Comparison of ENCODE assay signal across 27 cellular contexts in the genomic region with DNA sequence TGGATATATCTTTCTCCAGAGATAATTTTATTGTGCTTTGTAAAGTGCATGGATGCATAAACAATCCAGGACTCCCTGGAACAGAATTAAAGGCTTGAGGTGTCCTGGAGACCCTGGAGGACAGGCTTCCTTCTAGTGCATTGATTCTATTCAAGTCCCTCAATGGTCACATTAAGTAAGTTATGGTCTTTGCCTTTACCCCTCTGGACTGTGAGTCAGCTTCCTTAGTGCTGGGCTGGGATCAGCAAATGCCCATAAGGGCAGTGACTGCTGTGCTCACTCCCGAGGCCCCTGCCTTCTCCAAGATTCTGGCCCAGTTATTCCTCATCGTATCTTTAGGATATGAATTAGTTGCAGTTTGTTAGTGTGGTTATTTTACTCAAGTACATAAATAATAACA.
DNase-seq lines count a peak whose midpoint lies in the region; ATAC-seq, FAIRE-seq and TF ChIP-seq lines count a peak whose summit lies in the region.
"Had no signal": no experiment of that assay in that cellular context is flagged by ENCODE, and none has a peak within 500 bp of the region (broad histone marks: within the 10 kb centered on the region; RNA-seq: fewer than 3 reads in every experiment).

No MANE protein-coding gene starts in this region.

- no peak overlapping the region for H2AK5ac ChIP-seq in mesenchymal stem cell (ENCODE audit: low read length, severe bottlenecking)

- H3K9me3 ChIP-seq in astrocyte (ENCODE audit: insufficient read depth, low read depth, low read length): no peaks in the 10 kb centered on the region
- no peaks in the 10 kb centered on the region for H3K9me3 ChIP-seq in mesenchymal stem cell (ENCODE audit: control insufficient read depth, low read length)
- H3K9me3 ChIP-seq in CD4-positive, alpha-beta memory T cell (ENCODE audit: control insufficient read depth in 1 of 2, low read length in 2 of 2): no peaks in the 10 kb centered on the region
- no peaks in the 10 kb centered on the region for H3K9me3 ChIP-seq in CD8-positive, alpha-beta T cell (ENCODE audit: low read length)
- H3K9me3 ChIP-seq: left lung, testis had no signal

- H3K4ac ChIP-seq in mesenchymal stem cell (ENCODE audit: low read depth in 1 of 2, low read length in 2 of 2): no peak overlapping the region

- H3K4me3 ChIP-seq in astrocyte (ENCODE audit: insufficient read depth, low read depth, low read length): no peak overlapping the region
- no peak overlapping the region for H3K4me3 ChIP-seq in mesenchymal stem cell (ENCODE audit: insufficient read depth in 1 of 2, low read depth in 1 of 2, low read length in 2 of 2)
- no peak overlapping the region for H3K4me3 ChIP-seq in CD4-positive, alpha-beta memory T cell (ENCODE audit: low read length in 2 of 2)
- no peak overlapping the region for H3K4me3 ChIP-seq in CD8-positive, alpha-beta T cell (ENCODE audit: low read depth, low read length)
- H3K4me3 ChIP-seq: left lung, testis had no signal

- intact Hi-C loops in CD4-positive, alpha-beta memory T cell (cut with micrococcal nuclease): no loop called here
- intact Hi-C loops in CD8-positive, alpha-beta T cell (cut with DNase I, micrococcal nuclease): loop anchor here in 1 of 2 experiments (10.0 kb wide), 1 partner anchor 568 kb away; no protein-coding TSS in a partner anchor

- CTCF ChIA-PET in CD4-positive, alpha-beta memory T cell (lab: Charles Lee; ENCODE audit: partially characterized antibody): interaction anchor here (1.1 to 4.8 kb wide), 2 partner anchors 23 to 79 kb away, joined by 4 to 20 read pairs; no protein-coding TSS in a partner anchor
- CTCF ChIA-PET in CD8-positive, alpha-beta T cell (lab: Charles Lee): interaction anchor here (3.7 kb wide), 1 partner anchor 23 kb away, joined by 12 read pairs; no protein-coding TSS in a partner anchor

- H2BK15ac ChIP-seq in mesenchymal stem cell (ENCODE audit: low read depth, poor library complexity, severe bottlenecking): no peak overlapping the region

- H3K4me3 Mint-ChIP-seq in astrocyte (ENCODE audit: unreplicated experiment): no peak overlapping the region
- no peak overlapping the region for H3K4me3 Mint-ChIP-seq in CD4-positive, alpha-beta memory T cell
- no peak overlapping the region for H3K4me3 Mint-ChIP-seq in CD8-positive, alpha-beta T cell
- H3K4me3 Mint-ChIP-seq: activated CD4-positive, alpha-beta T cell treated with anti-CD3 and anti-CD28 coated beads, Interleukin-2, amount 10 ng/mL, durations not matched to agents 7 days and 5 days; H9 had no signal

- no peak overlapping the region for H3K27ac Mint-ChIP-seq in astrocyte (ENCODE audit: unreplicated experiment)
- H3K27ac Mint-ChIP-seq in CD4-positive, alpha-beta memory T cell: no peak overlapping the region
- H3K27ac Mint-ChIP-seq in CD8-positive, alpha-beta T cell: no peak overlapping the region
- H3K27ac Mint-ChIP-seq: activated CD4-positive, alpha-beta T cell treated with anti-CD3 and anti-CD28 coated beads, Interleukin-2, amount 10 ng/mL, durations not matched to agents 7 days and 5 days; effector memory CD8-positive, alpha-beta T cell; H9; immature natural killer cell had no signal

- no peaks in the 10 kb centered on the region for H3K79me2 ChIP-seq in astrocyte (ENCODE audit: insufficient read depth, low read length)

- no peaks in the 10 kb centered on the region for H3K27me3 Mint-ChIP-seq in astrocyte (ENCODE audit: low read depth, unreplicated experiment)
- no peaks in the 10 kb centered on the region for H3K27me3 Mint-ChIP-seq in CD4-positive, alpha-beta memory T cell
- H3K27me3 Mint-ChIP-seq in CD8-positive, alpha-beta T cell (ENCODE audit: low read depth): no peaks in the 10 kb centered on the region
- H3K27me3 Mint-ChIP-seq: activated CD4-positive, alpha-beta T cell treated with anti-CD3 and anti-CD28 coated beads, Interleukin-2, amount 10 ng/mL, durations not matched to agents 7 days and 5 days; effector memory CD8-positive, alpha-beta T cell had no signal

- H2BK12ac ChIP-seq in mesenchymal stem cell (ENCODE audit: low read length in 2 of 2): no peak overlapping the region

- DNase-seq in ELR (ENCODE audit: low read depth): peak; percentile 63
- peak; percentile 31 for DNase-seq in HT1080 (ENCODE audit: low read depth)
- peak; percentile 8 for DNase-seq in astrocyte (ENCODE audit: low read depth)
- DNase-seq in mesenchymal stem cell: peak; percentile 49
- no peak for DNase-seq in T1000 (lab: John Stamatoyannopoulos, UW)
- DNase-seq in CD4-positive, alpha-beta memory T cell: no peak
- no peak for DNase-seq in mucosa of gallbladder (ENCODE audit: low spot score)
- DNase-seq in CD8-positive, alpha-beta T cell: no peak
- DNase-seq: activated CD4-positive, alpha-beta T cell treated with anti-CD3 and anti-CD28 coated beads, Interleukin-2, amount 10 ng/mL, durations not matched to agents 7 days and 5 days; activated naive CD4-positive, alpha-beta T cell treated with Interleukin-2 at 50 U/mL for 16 hours; activated T-cell treated with anti-CD3 and anti-CD28 coated beads, Interleukin-2, amount 50 U/mL, for 48 hours; amygdala; C1 segment of cervical spinal cord; effector memory CD8-positive, alpha-beta T cell; H9; hypothalamus; immature natural killer cell; left lung; stimulated activated naive CD4-positive, alpha-beta T cell treated with Interleukin-2 at 50 U/mL for 16 hours; T-helper 9 cell; testis had no signal

- H3K9me3 Mint-ChIP-seq in astrocyte (ENCODE audit: unreplicated experiment): peaks cover 3% of the 10 kb centered on the region
- H3K9me3 Mint-ChIP-seq in CD4-positive, alpha-beta memory T cell: no peaks in the 10 kb centered on the region
- H3K9me3 Mint-ChIP-seq in CD8-positive, alpha-beta T cell: no peaks in the 10 kb centered on the region
- H3K9me3 Mint-ChIP-seq: activated CD4-positive, alpha-beta T cell treated with anti-CD3 and anti-CD28 coated beads, Interleukin-2, amount 10 ng/mL, durations not matched to agents 7 days and 5 days; effector memory CD8-positive, alpha-beta T cell; H9; immature natural killer cell had no signal

- H4K20me1 ChIP-seq in astrocyte (ENCODE audit: insufficient read depth, low read length): no peaks in the 10 kb centered on the region

- no peak for FAIRE-seq in astrocyte (lab: Jason Lieb, UNC)
- FAIRE-seq: bronchial epithelial cell, colon, D721Med, frontal cortex had no signal

- ATAC-seq in CD8-positive, alpha-beta T cell: no peak
- ATAC-seq: effector memory CD8-positive, alpha-beta T cell; left lung; Right ventricle myocardium inferior had no signal

- no peak overlapping the region for H3K14ac ChIP-seq in mesenchymal stem cell (ENCODE audit: low read length in 2 of 2)

- H4K91ac ChIP-seq in mesenchymal stem cell (ENCODE audit: low read length): no peak overlapping the region

- H3K36me3 Mint-ChIP-seq in astrocyte (ENCODE audit: low read depth, unreplicated experiment): no peaks in the 10 kb centered on the region
- no peaks in the 10 kb centered on the region for H3K36me3 Mint-ChIP-seq in CD4-positive, alpha-beta memory T cell
- H3K36me3 Mint-ChIP-seq in CD8-positive, alpha-beta T cell: no peaks in the 10 kb centered on the region
- H3K36me3 Mint-ChIP-seq: immature natural killer cell had no signal

- H2AFZ ChIP-seq in astrocyte (ENCODE audit: low read depth, low read length): no peak overlapping the region
- no peak overlapping the region for H2AFZ ChIP-seq in mesenchymal stem cell (ENCODE audit: low read depth, low read length)

- H3K4me1 ChIP-seq in astrocyte (ENCODE audit: insufficient read depth, low read length): peaks cover 22% of the 10 kb centered on the region
- H3K4me1 ChIP-seq in mesenchymal stem cell (ENCODE audit: control insufficient read depth, insufficient read depth, low read depth, low read length): peaks cover 8% of the 10 kb centered on the region
- H3K4me1 ChIP-seq in CD4-positive, alpha-beta memory T cell (ENCODE audit: insufficient read depth, low read length): peaks cover 40% of the 10 kb centered on the region
- peaks cover 12% of the 10 kb centered on the region for H3K4me1 ChIP-seq in CD8-positive, alpha-beta T cell (ENCODE audit: insufficient read depth, low read length)
- H3K4me1 ChIP-seq: testis had no signal

- H3K27me3 ChIP-seq in astrocyte (ENCODE audit: insufficient read depth, low read length): no peaks in the 10 kb centered on the region
- H3K27me3 ChIP-seq in mesenchymal stem cell (ENCODE audit: control insufficient read depth in 1 of 2, insufficient read depth in 1 of 2, low read length in 2 of 2): no peaks in the 10 kb centered on the region
- H3K27me3 ChIP-seq in CD4-positive, alpha-beta memory T cell (ENCODE audit: insufficient read depth, low read length): no peaks in the 10 kb centered on the region
- H3K27me3 ChIP-seq in CD8-positive, alpha-beta T cell (ENCODE audit: insufficient read depth, low read length): no peaks in the 10 kb centered on the region
- H3K27me3 ChIP-seq: left lung, testis had no signal

- TF ChIP-seq CTCF in astrocyte (IDR thresholded peaks at IDR 0.05; ENCODE audit: insufficient read depth, low read depth, low read length): no peak
- no peak for TF ChIP-seq CTCF in CD8-positive, alpha-beta T cell (IDR thresholded peaks at IDR 0.05)

- H3K9ac ChIP-seq in astrocyte (ENCODE audit: low read length) (no peak overlapping the region), mesenchymal stem cell (ENCODE audit: low read length) (no peak overlapping the region)
- H3K9ac ChIP-seq: KMS-11 had no signal

- no peaks in the 10 kb centered on the region for H3K36me3 ChIP-seq in astrocyte (ENCODE audit: insufficient read depth, low read length)
- H3K36me3 ChIP-seq in mesenchymal stem cell (ENCODE audit: control insufficient read depth in 1 of 2, insufficient read depth in 2 of 2, low read depth in 1 of 2, low read length in 2 of 2): no peaks in the 10 kb centered on the region
- no peaks in the 10 kb centered on the region for H3K36me3 ChIP-seq in CD4-positive, alpha-beta memory T cell (ENCODE audit: insufficient read depth, low read length)
- H3K36me3 ChIP-seq in CD8-positive, alpha-beta T cell (ENCODE audit: insufficient read depth, low read length): no peaks in the 10 kb centered on the region
- H3K36me3 ChIP-seq: left lung had no signal

- H3K4me2 ChIP-seq in astrocyte (ENCODE audit: low read length) (no peak overlapping the region), mesenchymal stem cell (ENCODE audit: low read length, poor library complexity, severe bottlenecking) (no peak overlapping the region)
- H3K4me2 ChIP-seq: KMS-11 had no signal

- no peak overlapping the region for H3K23ac ChIP-seq in mesenchymal stem cell (ENCODE audit: low read length in 2 of 2)

- H3K27ac ChIP-seq in astrocyte (ENCODE audit: low read depth, low read length): no peak overlapping the region
- H3K27ac ChIP-seq in mesenchymal stem cell (ENCODE audit: low read length, poor library complexity, severe bottlenecking): no peak overlapping the region
- no peak overlapping the region for H3K27ac ChIP-seq in CD4-positive, alpha-beta memory T cell (ENCODE audit: low read depth, low read length)
- no peak overlapping the region for H3K27ac ChIP-seq in CD8-positive, alpha-beta T cell (ENCODE audit: low read depth, low read length)
- H3K27ac ChIP-seq: KMS-11, left lung, testis had no signal

- no peak overlapping the region for H2BK120ac ChIP-seq in mesenchymal stem cell (ENCODE audit: low read depth, low read length)

- no peak overlapping the region for H3K18ac ChIP-seq in mesenchymal stem cell (ENCODE audit: low read depth in 1 of 2, low read length in 2 of 2)

- H3K4me1 Mint-ChIP-seq in astrocyte (ENCODE audit: low read depth, unreplicated experiment): peaks cover 33% of the 10 kb centered on the region
- H3K4me1 Mint-ChIP-seq in CD4-positive, alpha-beta memory T cell: peaks cover 31 to 63% (median 49%) of the 10 kb centered on the region in 4 donors
- peaks cover 42% of the 10 kb centered on the region for H3K4me1 Mint-ChIP-seq in CD8-positive, alpha-beta T cell (ENCODE audit: low read depth)

- H3K79me1 ChIP-seq in mesenchymal stem cell (replicated peaks; ENCODE audit: low read length, poor library complexity, severe bottlenecking): no peaks in the 10 kb centered on the region

- POLR2A ChIA-PET in CD4-positive, alpha-beta memory T cell (lab: Charles Lee; ENCODE audit: partially characterized antibody): no interaction called here
- POLR2A ChIA-PET in CD8-positive, alpha-beta T cell (lab: Charles Lee): no interaction called here

- no CpG with 5 or more reads among the region's 2 CpGs for WGBS in mesenchymal stem cell

- H2BK5ac ChIP-seq in mesenchymal stem cell (ENCODE audit: low read depth, low read length, poor library complexity, severe bottlenecking): no peak overlapping the region

- H4K8ac ChIP-seq in mesenchymal stem cell (ENCODE audit: low read length): peak overlapping the region; percentile 61

Comparison
In these comparisons a context has a peak if more than half of its experiments do, and no peak if none do; other contexts are left out.
1. DNase-seq: peak in ELR (single experiment), HT1080 (single experiment), astrocyte (single experiment) and mesenchymal stem cell (single experiment); none in T1000 (single experiment), CD4-positive, alpha-beta memory T cell (0 of 5), mucosa of gallbladder (single experiment) and CD8-positive, alpha-beta T cell (0 of 7).